1 cellular context compared by ENCODE assay signal in genomic region chr3:127452321-127452821, GRCh38.
TF ChIP-seq lines count a peak whose summit lies in the region.

No MANE protein-coding gene starts in this region.

TF ChIP-seq in SK-N-SH treated with all-trans-retinoic acid at 6 μM for 48 hours, 23 proteins besides CTCF, POLR2A, EP300 and RAD21 (continued from another document):
- no peak for TF ChIP-seq CREB5 (CRISPR knock-in tag; IDR thresholded peaks at IDR 0.05; ENCODE audit: low read depth)
- no peak for TF ChIP-seq ISL1 (CRISPR knock-in tag; IDR thresholded peaks at IDR 0.05)
- TF ChIP-seq TOX (CRISPR knock-in tag; IDR thresholded peaks at IDR 0.05; ENCODE audit: borderline replicate concordance): no peak
- TF ChIP-seq PPARA (CRISPR knock-in tag; IDR thresholded peaks at IDR 0.05; ENCODE audit: borderline replicate concordance): no peak
- no peak for TF ChIP-seq OSR1 (CRISPR knock-in tag; IDR thresholded peaks at IDR 0.05)
- no peak for TF ChIP-seq ARNTL (CRISPR knock-in tag; IDR thresholded peaks at IDR 0.05; ENCODE audit: borderline replicate concordance, low read depth)
- TF ChIP-seq BACH2 (CRISPR knock-in tag; IDR thresholded peaks at IDR 0.05; ENCODE audit: borderline replicate concordance): no peak
- no peak for TF ChIP-seq ZNF565 (CRISPR knock-in tag; conservative IDR thresholded peaks at IDR 0.05; ENCODE audit: low read depth)
- TF ChIP-seq GLIS3 (CRISPR knock-in tag; IDR thresholded peaks at IDR 0.05): no peak
- TF ChIP-seq ZC3H10 (CRISPR knock-in tag; IDR thresholded peaks at IDR 0.05): no peak
- TF ChIP-seq RARB (CRISPR knock-in tag; IDR thresholded peaks at IDR 0.05): no peak
